In genomic region chr11:96155627-96156378, GRCh38 we compare ENCODE assay signal across 8 cellular contexts.
DNase-seq lines count a peak whose midpoint lies in the region; ATAC-seq, FAIRE-seq and TF ChIP-seq lines count a peak whose summit lies in the region.

No MANE protein-coding gene starts in this region.

- H3K4me1 Mint-ChIP-seq in immature natural killer cell: peaks cover 29 to 33% of the 10 kb centered on the region in 2 donors

- 36% methylated on average over 9 of the region's 9 CpGs for WGBS in GM12878 (ENCODE audit: insufficient coverage, insufficient replicate concordance, low lambda C conversion rate, missing lambda C conversion rate)
- 49 to 82% (median 62%) methylated on average over 9 of the region's 9 CpGs for WGBS in small intestine, 3 donors

- peaks cover 0 to 2% (median 0%) of the 10 kb centered on the region in 3 donors for H3K27me3 Mint-ChIP-seq in immature natural killer cell (ENCODE audit: low read depth in 3 of 3)

- RAD21 ChIA-PET in GM12878 (lab: Charles Lee; ENCODE audit: unreplicated experiment): interaction anchor here (0.8 to 1.9 kb wide), 16 partner anchors 21 to 307 kb away, joined by 3 to 9 read pairs (median 4); partner anchors contain the start of genes CCDC82 and JRKL

- no TSS peak for BruUV-seq in GM12878 (replicated peaks; lab: Mats Ljungman, UMichigan)

- no peak for TF ChIP-seq POLR2A in GM12878 (IDR thresholded peaks at IDR 0.05; ENCODE audit: low read depth, low read length)

- TF ChIP-seq EP300 in GM12878 (IDR thresholded peaks at IDR 0.05; ENCODE audit: borderline replicate concordance in 1 of 2, control insufficient read depth in 1 of 2, low read depth in 2 of 2, low read length in 2 of 2): peak in 1 of 2 experiments; percentile 82; a peak in 3 of 4 replicates

- H3K4me1 ChIP-seq in GM12878 (ENCODE audit: control insufficient read depth, insufficient read depth, low read length): peaks cover 37% of the 10 kb centered on the region
- H3K4me1 ChIP-seq in small intestine (ENCODE audit: control insufficient read depth in 2 of 2, insufficient read depth in 1 of 2, low read depth in 1 of 2, low read length in 1 of 2): no peaks in the 10 kb centered on the region

- H3K9me3 ChIP-seq in GM12878 (replicated peaks; ENCODE audit: control insufficient read depth, insufficient read depth, low read length): no peaks in the 10 kb centered on the region
- H3K9me3 ChIP-seq in small intestine (ENCODE audit: control insufficient read depth, low read depth): no peaks in the 10 kb centered on the region

- H3K27ac ChIP-seq in GM12878 (ENCODE audit: control insufficient read depth, insufficient read depth): peak overlapping the region; percentile 87
- peak overlapping the region in 1 of 2 donors; percentile 91 for H3K27ac ChIP-seq in small intestine (ENCODE audit: low read depth in 1 of 2, low read length in 1 of 2)

- SMC1A ChIA-PET in GM12878 (lab: Charles Lee; ENCODE audit: uncharacterized antibody, unreplicated experiment): interaction anchor here (0.6 to 3.2 kb wide), 21 partner anchors 9 to 238 kb away, joined by 3 to 12 read pairs (median 4); no protein-coding TSS in a partner anchor

- ATAC-seq in HG02970 (IDR thresholded peaks at IDR 0.05; ENCODE audit: low FRiP score, unreplicated experiment) (peak; percentile 58), GM12878 (peak; percentile 89)

- peaks cover 15% of the 10 kb centered on the region for H3K79me2 ChIP-seq in GM12878 (ENCODE audit: control insufficient read depth, insufficient read depth, low read length)

- no peaks in the 10 kb centered on the region for H3K36me3 Mint-ChIP-seq in immature natural killer cell

- H3K4me3 ChIP-seq in GM12878: 0 out of 2 replicates have a peak overlapping the region, but pooled peaks have one; percentile 2
- no peak overlapping the region for H3K4me3 ChIP-seq in small intestine (ENCODE audit: low read depth in 1 of 2, low read length in 2 of 2)

- DNase-seq in activated effector memory CD4-positive, alpha-beta T cell treated with anti-CD3 and anti-CD28 coated beads, Interleukin-2, amount 50 U/mL, for 16 hours: peak; percentile 85
- DNase-seq in activated effector memory CD4-positive, alpha-beta T cell treated with Interleukin-2 at 50 U/mL for 16 hours: no peak
- DNase-seq in RPMI7951 (ENCODE audit: low read depth) (peak; percentile 99), GM12878 (ENCODE audit: low read depth, low spot score) (peak; percentile 76), immature natural killer cell (no peak), small intestine (peak; percentile 34), NCI-H510A (lab: John Stamatoyannopoulos, UW) (no peak)

- POLR2A ChIA-PET in GM12878 (lab: Charles Lee): interaction anchor here (1.0 to 1.5 kb wide), 4 partner anchors 14 to 43 kb away, joined by 3 to 6 read pairs (median 4); no protein-coding TSS in a partner anchor

- H3K27me3 ChIP-seq in GM12878 (replicated peaks in 1 of 2; ENCODE audit: control insufficient read depth in 2 of 2, insufficient read depth in 2 of 2, low read length in 1 of 2) (no peaks in the 10 kb centered on the region), small intestine (ENCODE audit: control insufficient read depth in 2 of 2, insufficient read depth in 2 of 2, low read length in 2 of 2) (no peaks in the 10 kb centered on the region)

- FAIRE-seq in GM12878 (lab: Jason Lieb, UNC): peak; percentile 44
- FAIRE-seq in small intestine (lab: Jason Lieb, UNC): no peak

- H3K9me3 Mint-ChIP-seq in immature natural killer cell: no peaks in the 10 kb centered on the region

- H3K36me3 ChIP-seq in GM12878 (ENCODE audit: control insufficient read depth in 2 of 2, insufficient read depth in 2 of 2, low read length in 1 of 2) (no peaks in the 10 kb centered on the region; a peak in 1 of 4 replicates), small intestine (ENCODE audit: control insufficient read depth in 2 of 2, insufficient read depth in 2 of 2, low read length in 2 of 2) (no peaks in the 10 kb centered on the region)

- peak overlapping the region in 2 of 5 donors; percentile 2 to 65 for H3K4me3 Mint-ChIP-seq in immature natural killer cell

- TF ChIP-seq CTCF in GM12878 (IDR thresholded peaks at IDR 0.05 in 2 of 3, conservative IDR thresholded peaks at IDR 0.05 in 1 of 3; ENCODE audit: control insufficient read depth in 2 of 3, extremely low read depth in 1 of 3, insufficient read depth in 1 of 3, low read depth in 3 of 3, low read length in 3 of 3): peak in 2 of 3 experiments; percentile 17 to 19; a peak in 3 of 6 replicates

- peak; percentile 18 for TF ChIP-seq RAD21 in GM12878 (IDR thresholded peaks at IDR 0.05; ENCODE audit: insufficient read depth, low read depth, low read length)

- H4K20me1 ChIP-seq in GM12878 (ENCODE audit: control insufficient read depth, insufficient read depth): no peaks in the 10 kb centered on the region

- in situ Hi-C loops in GM12878 (cut with MboI): no loop called here

- peak overlapping the region in 5 of 6 donors; percentile 2 to 92 (median 76) for H3K27ac Mint-ChIP-seq in immature natural killer cell

- no peak overlapping the region for H2AFZ ChIP-seq in GM12878 (ENCODE audit: control insufficient read depth, low read depth, low read length)

- CTCF ChIA-PET in GM12878 (lab: Yijun Ruan, JAX): interaction anchor here (0.7 to 3.0 kb wide), 13 partner anchors 10 to 320 kb away, joined by 3 to 10 read pairs (median 3); partner anchors contain the start of gene MAML2

- intact Hi-C loops in GM12878 (cut with micrococcal nuclease; ENCODE audit: unreplicated experiment): loop anchor here (1.0 kb wide), 2 partner anchors 81 to 182 kb away; no protein-coding TSS in a partner anchor

- peak overlapping the region; percentile 50 for H3K9ac ChIP-seq in GM12878 (ENCODE audit: control insufficient read depth, insufficient read depth, low read length)

- H3K4me2 ChIP-seq in GM12878 (ENCODE audit: control insufficient read depth, insufficient read depth): peak overlapping the region; percentile 76

TF ChIP-seq in GM12878, 131 proteins besides CTCF, POLR2A, EP300 and RAD21 (continues in another document):
- TF ChIP-seq YY1 (IDR thresholded peaks at IDR 0.05; ENCODE audit: low read depth, low read length): no peak
- TF ChIP-seq JUND (IDR thresholded peaks at IDR 0.05; ENCODE audit: low read depth, low read length): no peak
- TF ChIP-seq, protein P1, sequence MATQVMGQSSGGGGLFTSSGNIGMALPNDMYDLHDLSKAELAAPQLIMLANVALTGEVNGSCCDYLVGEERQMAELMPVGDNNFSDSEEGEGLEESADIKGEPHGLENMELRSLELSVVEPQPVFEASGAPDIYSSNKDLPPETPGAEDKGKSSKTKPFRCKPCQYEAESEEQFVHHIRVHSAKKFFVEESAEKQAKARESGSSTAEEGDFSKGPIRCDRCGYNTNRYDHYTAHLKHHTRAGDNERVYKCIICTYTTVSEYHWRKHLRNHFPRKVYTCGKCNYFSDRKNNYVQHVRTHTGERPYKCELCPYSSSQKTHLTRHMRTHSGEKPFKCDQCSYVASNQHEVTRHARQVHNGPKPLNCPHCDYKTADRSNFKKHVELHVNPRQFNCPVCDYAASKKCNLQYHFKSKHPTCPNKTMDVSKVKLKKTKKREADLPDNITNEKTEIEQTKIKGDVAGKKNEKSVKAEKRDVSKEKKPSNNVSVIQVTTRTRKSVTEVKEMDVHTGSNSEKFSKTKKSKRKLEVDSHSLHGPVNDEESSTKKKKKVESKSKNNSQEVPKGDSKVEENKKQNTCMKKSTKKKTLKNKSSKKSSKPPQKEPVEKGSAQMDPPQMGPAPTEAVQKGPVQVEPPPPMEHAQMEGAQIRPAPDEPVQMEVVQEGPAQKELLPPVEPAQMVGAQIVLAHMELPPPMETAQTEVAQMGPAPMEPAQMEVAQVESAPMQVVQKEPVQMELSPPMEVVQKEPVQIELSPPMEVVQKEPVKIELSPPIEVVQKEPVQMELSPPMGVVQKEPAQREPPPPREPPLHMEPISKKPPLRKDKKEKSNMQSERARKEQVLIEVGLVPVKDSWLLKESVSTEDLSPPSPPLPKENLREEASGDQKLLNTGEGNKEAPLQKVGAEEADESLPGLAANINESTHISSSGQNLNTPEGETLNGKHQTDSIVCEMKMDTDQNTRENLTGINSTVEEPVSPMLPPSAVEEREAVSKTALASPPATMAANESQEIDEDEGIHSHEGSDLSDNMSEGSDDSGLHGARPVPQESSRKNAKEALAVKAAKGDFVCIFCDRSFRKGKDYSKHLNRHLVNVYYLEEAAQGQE (IDR thresholded peaks at IDR 0.05; ENCODE audit: low read depth, low read length): no peak
- no peak for TF ChIP-seq MYC (IDR thresholded peaks at IDR 0.05; ENCODE audit: insufficient read depth, insufficient read length, insufficient replicate concordance, low read length, severe bottlenecking)
- TF ChIP-seq PKNOX1 (IDR thresholded peaks at IDR 0.05): peak; percentile 52
- TF ChIP-seq IRF4 (IDR thresholded peaks at IDR 0.05; ENCODE audit: low read depth, low read length): peak; percentile 98
- TF ChIP-seq TCF7 (IDR thresholded peaks at IDR 0.05; ENCODE audit: borderline replicate concordance): no peak
- TF ChIP-seq SUZ12 (IDR thresholded peaks at IDR 0.05; ENCODE audit: unreplicated experiment): no peak
- no peak for TF ChIP-seq NR2C1 (IDR thresholded peaks at IDR 0.05)
- TF ChIP-seq LARP7 (IDR thresholded peaks at IDR 0.05): no peak
- TF ChIP-seq JUNB (IDR thresholded peaks at IDR 0.05): peak; percentile 95
- no peak for TF ChIP-seq ZZZ3 (IDR thresholded peaks at IDR 0.05; ENCODE audit: control insufficient read depth, insufficient read length, low read depth)
- no peak for TF ChIP-seq ATF7 (IDR thresholded peaks at IDR 0.05; ENCODE audit: low read depth)
- TF ChIP-seq STAT3 (IDR thresholded peaks at IDR 0.05; ENCODE audit: low read depth, low read length): no peak
- peak; percentile 95 for TF ChIP-seq DPF2 (IDR thresholded peaks at IDR 0.05)
- no peak for TF ChIP-seq BACH1 (IDR thresholded peaks at IDR 0.05; ENCODE audit: borderline replicate concordance)
- TF ChIP-seq CHD1 (IDR thresholded peaks at IDR 0.05; ENCODE audit: low read depth, low read length): no peak
- peak; percentile 92; the same call in 1 of the 2 replicates for TF ChIP-seq MTA3 (IDR thresholded peaks at IDR 0.05; ENCODE audit: borderline replicate concordance, low read length)
- no peak for TF ChIP-seq SREBF2 (IDR thresholded peaks at IDR 0.05; ENCODE audit: low read length)

Comparison
In these comparisons a context has a peak if more than half of its experiments do, and no peak if none do; other contexts are left out.
1. DNase-seq: peak in activated effector memory CD4-positive, alpha-beta T cell treated with anti-CD3 and anti-CD28 coated beads, Interleukin-2, amount 50 U/mL, for 16 hours (single experiment), RPMI7951 (single experiment), GM12878 (single experiment) and small intestine (single experiment); none in activated effector memory CD4-positive, alpha-beta T cell treated with Interleukin-2 at 50 U/mL for 16 hours (single experiment), immature natural killer cell (0 of 3) and NCI-H510A (single experiment).